8 cellular contexts compared by ENCODE assay signal in genomic region chr12:2891240-2892053, GRCh38. TPM values are rescaled to one million over a fixed set of nuclear protein-coding genes. Genes with fewer than 3 reads are reported as not detected.
DNase-seq lines count a peak whose midpoint lies in the region; ATAC-seq and TF ChIP-seq lines count a peak whose summit lies in the region.

No MANE protein-coding gene starts in this region.

- intact Hi-C loops in mucosa of descending colon (cut with DNase I, micrococcal nuclease) (no loop called here), tibial artery (cut with DNase I; ENCODE audit: low total_unique reads) (loop anchor here (2.0 to 5.0 kb wide), 2 partner anchors 15 to 44 kb away; partner anchors contain the start of genes FOXM1 and RHNO1)

- H3K27ac ChIP-seq in esophagus (ENCODE audit: low read depth in 2 of 2, low read length in 1 of 2) (peak overlapping the region; percentile 92 to 96), tibial artery (peak overlapping the region; percentile 98 to 99)

- peak overlapping the region; percentile 95 for H3K4me3 Mint-ChIP-seq in activated CD4-positive, alpha-beta T cell treated with anti-CD3 and anti-CD28 coated beads, Interleukin-2, amount 10 ng/mL, durations not matched to agents 7 days and 5 days

- H3K27me3 Mint-ChIP-seq in activated CD4-positive, alpha-beta T cell treated with anti-CD3 and anti-CD28 coated beads, Interleukin-2, amount 10 ng/mL, durations not matched to agents 7 days and 5 days, result no peaks in the 10 kb centered on the region

- H3K27me3 ChIP-seq in esophagus (ENCODE audit: control insufficient read depth in 1 of 2, insufficient read depth in 2 of 2, low read length in 2 of 2) (no peaks in the 10 kb centered on the region), tibial artery (no peaks in the 10 kb centered on the region)

- peak overlapping the region; percentile 64 for H3K27ac Mint-ChIP-seq in activated CD4-positive, alpha-beta T cell treated with anti-CD3 and anti-CD28 coated beads, Interleukin-2, amount 10 ng/mL, durations not matched to agents 7 days and 5 days

- H3K4me1 Mint-ChIP-seq in activated CD4-positive, alpha-beta T cell treated with anti-CD3 and anti-CD28 coated beads, Interleukin-2, amount 10 ng/mL, durations not matched to agents 7 days and 5 days, result peaks cover 41% of the 10 kb centered on the region

- POLR2A ChIA-PET in activated CD4-positive, alpha-beta T cell treated with anti-CD3 and anti-CD28 coated beads, Interleukin-2, amount 10 ng/mL, durations not matched to agents 7 days and 5 days (lab: Charles Lee), result interaction anchor here (0.7 kb wide), 1 partner anchor 10 kb away, joined by 3 read pairs; no protein-coding TSS in a partner anchor

- 19 to 20% methylated on average over 42 of the region's 42 CpGs for WGBS in esophagus, 2 donors

- H3K4me3 ChIP-seq in esophagus (ENCODE audit: low read depth in 1 of 2, low read length in 2 of 2) (peak overlapping the region; percentile 88 to 89), mucosa of descending colon (peak overlapping the region; percentile 91), tibial artery (peak overlapping the region; percentile 91 to 93)

- H3K36me3 ChIP-seq in esophagus (ENCODE audit: control insufficient read depth in 2 of 2, insufficient read depth in 2 of 2, low read length in 1 of 2), result no peaks in the 10 kb centered on the region
- H3K36me3 ChIP-seq in mucosa of descending colon (ENCODE audit: low read depth), result no peaks in the 10 kb centered on the region
- no peaks in the 10 kb centered on the region for H3K36me3 ChIP-seq in tibial artery

- no peaks in the 10 kb centered on the region for H3K4me1 ChIP-seq in esophagus (ENCODE audit: control insufficient read depth in 2 of 2, insufficient read depth in 2 of 2, low read length in 1 of 2)
- H3K4me1 ChIP-seq in mucosa of descending colon (ENCODE audit: low read depth), result no peaks in the 10 kb centered on the region
- peaks cover 0 to 53% (median 25%) of the 10 kb centered on the region in 4 donors for H3K4me1 ChIP-seq in tibial artery

- H3K36me3 Mint-ChIP-seq in activated CD4-positive, alpha-beta T cell treated with anti-CD3 and anti-CD28 coated beads, Interleukin-2, amount 10 ng/mL, durations not matched to agents 7 days and 5 days (ENCODE audit: low read depth), result peaks cover 21% of the 10 kb centered on the region

- TF ChIP-seq CTCF in mucosa of descending colon (IDR thresholded peaks at IDR 0.05) (no peak), tibial artery (IDR thresholded peaks at IDR 0.05) (no peak)

- H3K9me3 Mint-ChIP-seq in activated CD4-positive, alpha-beta T cell treated with anti-CD3 and anti-CD28 coated beads, Interleukin-2, amount 10 ng/mL, durations not matched to agents 7 days and 5 days, result no peaks in the 10 kb centered on the region

- peak; percentile 4 for ATAC-seq in GM21576 (IDR thresholded peaks at IDR 0.05; ENCODE audit: unreplicated experiment)
- ATAC-seq in mucosa of descending colon, result peak; percentile 34

- H3K9me3 ChIP-seq in esophagus (ENCODE audit: control insufficient read depth in 2 of 2, insufficient read depth in 1 of 2, low read depth in 1 of 2, low read length in 1 of 2) (no peaks in the 10 kb centered on the region), mucosa of descending colon (no peaks in the 10 kb centered on the region), tibial artery (no peaks in the 10 kb centered on the region)

- DNase-seq in COR-L47 (lab: John Stamatoyannopoulos, UW), result peak; percentile 4
- DNase-seq in LoVo (ENCODE audit: low spot score), result peak; percentile 55
- DNase-seq in activated CD4-positive, alpha-beta T cell treated with anti-CD3 and anti-CD28 coated beads, Interleukin-2, amount 10 ng/mL, durations not matched to agents 7 days and 5 days, result peak; percentile 29
- peak in 2 of 3 donors; percentile 55 to 72 for DNase-seq in mucosa of descending colon
- peak; percentile 64 to 82 for DNase-seq in tibial artery
- no peak for DNase-seq in NCI-H2196 (lab: John Stamatoyannopoulos, UW; ENCODE audit: unreplicated experiment)

- CTCF ChIA-PET in activated CD4-positive, alpha-beta T cell treated with anti-CD3 and anti-CD28 coated beads, Interleukin-2, amount 10 ng/mL, durations not matched to agents 7 days and 5 days (lab: Charles Lee), result interaction anchor here (0.6 to 2.6 kb wide), 4 partner anchors 22 to 265 kb away, joined by 3 to 10 read pairs (median 3); no protein-coding TSS in a partner anchor

RNA-seq across cellular contexts. Expression of gene TULP3, which starts 0.8 kb away (rescaled TPM):
- total RNA-seq in activated CD4-positive, alpha-beta T cell treated with anti-CD3 and anti-CD28 coated beads, Interleukin-2, amount 10 ng/mL, durations not matched to agents 7 days and 5 days, result 1 to 10 TPM; 8.6 to 9.1 TPM
- polyA plus RNA-seq in esophagus, result 10 to 100 TPM; 12.8 to 15.0 TPM
- total RNA-seq in mucosa of descending colon, result 10 to 100 TPM in 1 of 3 donors, 1 to 10 TPM in 2; 7.9 to 18.2 (median 8.2) TPM

RNA-seq across cellular contexts. Expression of gene RHNO1, which starts 14.4 kb away (rescaled TPM):
- total RNA-seq in activated CD4-positive, alpha-beta T cell treated with anti-CD3 and anti-CD28 coated beads, Interleukin-2, amount 10 ng/mL, durations not matched to agents 7 days and 5 days, result 10 to 100 TPM; 53.6 to 61.4 TPM
- 10 to 100 TPM; 20.3 to 29.9 TPM for polyA plus RNA-seq in esophagus
- 10 to 100 TPM in 2 of 3 donors, 1 to 10 TPM in 1; 8.7 to 20.1 (median 15.5) TPM for total RNA-seq in mucosa of descending colon

RNA-seq across cellular contexts. Expression of gene FOXM1, which starts 14.5 kb away (rescaled TPM):
- total RNA-seq in activated CD4-positive, alpha-beta T cell treated with anti-CD3 and anti-CD28 coated beads, Interleukin-2, amount 10 ng/mL, durations not matched to agents 7 days and 5 days, result 100 to 1,000 TPM; 119 to 131 TPM
- polyA plus RNA-seq in esophagus, result 10 to 100 TPM; 11.6 to 13.8 TPM
- 10 to 100 TPM in 1 of 3 donors, 1 to 10 TPM in 2; 6.3 to 30.0 (median 7.7) TPM for total RNA-seq in mucosa of descending colon

RNA-seq across cellular contexts. Expression of gene TEX52, which starts 34.6 kb away (rescaled TPM):
- under 1 TPM; 0.29 to 0.35 TPM for total RNA-seq in activated CD4-positive, alpha-beta T cell treated with anti-CD3 and anti-CD28 coated beads, Interleukin-2, amount 10 ng/mL, durations not matched to agents 7 days and 5 days
- polyA plus RNA-seq in esophagus, result not detected
- total RNA-seq in mucosa of descending colon, result not detected

RNA-seq across cellular contexts. Expression of gene NRIP2, which starts 56.6 kb away (rescaled TPM):
- not detected for total RNA-seq in activated CD4-positive, alpha-beta T cell treated with anti-CD3 and anti-CD28 coated beads, Interleukin-2, amount 10 ng/mL, durations not matched to agents 7 days and 5 days
- under 1 TPM; 0.47 to 0.67 TPM for polyA plus RNA-seq in esophagus
- 1 to 10 TPM in 1 of 3 donors, under 1 TPM in 2; 0.64 to 2.2 (median 0.96) TPM for total RNA-seq in mucosa of descending colon
